In genomic region chr2:241049739-241050623, GRCh38 we compare ENCODE assay signal across 16 cellular contexts. TPM values are rescaled to one million over a fixed set of nuclear protein-coding genes. Genes with fewer than 3 reads are reported as not detected.
DNase-seq lines count a peak whose midpoint lies in the region; ATAC-seq and TF ChIP-seq lines count a peak whose summit lies in the region.
"Had no signal": no experiment of that assay in that cellular context is flagged by ENCODE, and none has a peak within 500 bp of the region (broad histone marks: within the 10 kb centered on the region; RNA-seq: fewer than 3 reads in every experiment).

No MANE protein-coding gene starts in this region.

- no peaks in the 10 kb centered on the region for H3K4me1 ChIP-seq in liver (ENCODE audit: control insufficient read depth in 4 of 4, insufficient read depth in 4 of 4, low read length in 3 of 4)
- no peaks in the 10 kb centered on the region for H3K4me1 ChIP-seq in transverse colon

- no peaks in the 10 kb centered on the region for H3K27me3 ChIP-seq in liver (ENCODE audit: control insufficient read depth in 4 of 4, insufficient read depth in 4 of 4, low read length in 3 of 4)
- H3K27me3 ChIP-seq in transverse colon: no peaks in the 10 kb centered on the region

- no peak for TF ChIP-seq RAD21 in liver (IDR thresholded peaks at IDR 0.05)

- intact Hi-C loops in transverse colon (cut with DNase I; ENCODE audit: low total_unique reads): no loop called here

- in situ Hi-C loops in transverse colon (cut with MboI; ENCODE audit: low pct_ligation_motif_present in 1 of 4, low pct_unique_long_range_greater_than_20kb in 1 of 4, low sequenced_read_pairs in 3 of 4): no loop called here

- WGBS in liver: 83% methylated on average over 38 of the region's 38 CpGs
- 76 to 80% methylated on average over 1 to 37 of the region's 38 CpGs for WGBS in transverse colon (ENCODE audit: low coverage in 1 of 2), 2 donors

- H3K9me3 ChIP-seq in liver (ENCODE audit: control insufficient read depth in 4 of 4, low read length in 3 of 4) (no peaks in the 10 kb centered on the region), transverse colon (no peaks in the 10 kb centered on the region)

- H3K36me3 ChIP-seq in liver (ENCODE audit: control insufficient read depth in 4 of 4, insufficient read depth in 3 of 4, low read depth in 1 of 4, low read length in 3 of 4) (peaks cover 2 to 61% (median 21%) of the 10 kb centered on the region in 4 donors), transverse colon (no peaks in the 10 kb centered on the region)

- peak; percentile 17 for DNase-seq in activated T-cell treated with anti-CD3 and anti-CD28 coated beads, Interleukin-2, amount 50 U/mL, for 1 hour
- DNase-seq in activated T-cell treated with anti-CD3 and anti-CD28 coated beads for 4 hours: no peak
- peak; percentile 75 for DNase-seq in ecto neural progenitor cell (ENCODE audit: low spot score)
- DNase-seq in transverse colon: peak; percentile 6
- no peak for DNase-seq in RKO (ENCODE audit: low spot score)
- DNase-seq in NCI-H1694 treated with DMSO at 0.1 percent for 48 hours (lab: John Stamatoyannopoulos, UW): no peak
- DNase-seq: activated CD4-positive, alpha-beta T cell treated with anti-CD3 and anti-CD28 coated beads, Interleukin-2, amount 50 U/mL, for 1 hour; activated gamma-delta T cell; COR-L47; glutamatergic neuron; NCI-H187; NCI-H69 had no signal

- no peak overlapping the region for H3K9ac ChIP-seq in liver (ENCODE audit: low read depth in 1 of 2, low read length in 2 of 2)

- no peak for TF ChIP-seq POLR2A in transverse colon (IDR thresholded peaks at IDR 0.05)

- no peak overlapping the region for H3K4me3 ChIP-seq in liver (ENCODE audit: low read depth in 1 of 3, low read length in 3 of 3)
- H3K4me3 ChIP-seq in transverse colon: no peak overlapping the region
- H3K4me3 ChIP-seq: smooth muscle cell had no signal

- H3K27ac ChIP-seq in liver (ENCODE audit: low read depth in 1 of 2, low read length in 2 of 2) (no peak overlapping the region), transverse colon (no peak overlapping the region)

- no peak for ATAC-seq in HG03432 (IDR thresholded peaks at IDR 0.05; ENCODE audit: unreplicated experiment)
- ATAC-seq: left lobe of liver had no signal

- no peak for TF ChIP-seq EP300 in transverse colon (IDR thresholded peaks at IDR 0.05; ENCODE audit: low read depth)

- TF ChIP-seq CTCF in liver (IDR thresholded peaks at IDR 0.05; ENCODE audit: low read depth, low read length, missing input control): no peak
- no peak for TF ChIP-seq CTCF in transverse colon (IDR thresholded peaks at IDR 0.05)

TF ChIP-seq in liver, 16 proteins besides CTCF, POLR2A, EP300 and RAD21:
- TF ChIP-seq EGR1 (IDR thresholded peaks at IDR 0.05; ENCODE audit: low read depth in 2 of 2): no peak
- TF ChIP-seq REST (IDR thresholded peaks at IDR 0.05): peak; percentile 91

RNA-seq across cellular contexts. Expression of gene SNED1, which starts 51.6 kb away (rescaled TPM):
- total RNA-seq in liver: 10 to 100 TPM in 1 of 2 donors, under 1 TPM in 1; 0.65 to 18.1 TPM
- 1 to 10 TPM; 2.6 to 3.0 TPM for polyA plus RNA-seq in liver
- total RNA-seq in transverse colon: 10 to 100 TPM in 3 of 4 donors, 1 to 10 TPM in 1; 8.2 to 65.5 (median 30.0) TPM

RNA-seq across cellular contexts. Expression of gene MTERF4, which starts 52.1 kb away (rescaled TPM):
- 10 to 100 TPM; 20.6 to 36.7 TPM for total RNA-seq in liver
- polyA plus RNA-seq in liver: 10 to 100 TPM; 13.3 to 20.0 TPM
- 100 to 1,000 TPM in 1 of 4 donors, 10 to 100 TPM in 3; 25.4 to 161 (median 34.3) TPM for total RNA-seq in transverse colon

Comparison
In these comparisons a context has a peak if more than half of its experiments do, and no peak if none do; other contexts are left out.
1. DNase-seq: peak in activated T-cell treated with anti-CD3 and anti-CD28 coated beads, Interleukin-2, amount 50 U/mL, for 1 hour (single experiment), ecto neural progenitor cell (single experiment) and transverse colon (single experiment); none in activated T-cell treated with anti-CD3 and anti-CD28 coated beads for 4 hours (single experiment), RKO (single experiment) and NCI-H1694 treated with DMSO at 0.1 percent for 48 hours (single experiment).